ENCODE assay signal across 12 cellular contexts in the genomic region with DNA sequence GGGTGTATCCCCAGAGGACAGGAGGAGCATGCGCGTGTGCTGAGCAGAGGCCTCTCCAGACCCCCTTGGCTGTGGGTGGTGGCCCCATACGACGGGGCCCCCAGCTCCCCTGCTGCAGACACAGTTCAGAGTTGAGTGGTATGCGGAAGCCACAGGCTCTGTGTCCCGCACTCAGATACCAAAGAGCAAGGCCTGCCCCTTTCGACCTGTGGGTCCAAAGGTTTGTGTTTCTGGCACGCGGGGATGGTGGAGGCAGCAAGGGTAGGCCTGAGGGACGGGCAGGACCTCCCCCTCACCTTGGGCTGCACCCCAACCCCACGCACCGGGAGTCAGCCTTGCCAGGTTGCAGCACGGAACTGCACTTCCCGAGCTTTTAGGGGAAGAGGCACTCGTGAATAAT. TPM values are rescaled to one million over a fixed set of nuclear protein-coding genes. Genes with fewer than 3 reads are reported as not detected.
DNase-seq lines count a peak whose midpoint lies in the region; ATAC-seq, FAIRE-seq and TF ChIP-seq lines count a peak whose summit lies in the region.
"Had no signal": no experiment of that assay in that cellular context is flagged by ENCODE, and none has a peak within 500 bp of the region (broad histone marks: within the 10 kb centered on the region; RNA-seq: fewer than 3 reads in every experiment).

A gene (plus strand): TSS at position 328 of the 400 bp plus-strand sequence. CDS start 5,649 bp downstream, outside the sequence.

- no peak for DNase-seq in activated T-cell treated with anti-CD3 and anti-CD28 coated beads, Interleukin-2, amount 50 U/mL, for 24 hours
- DNase-seq in activated T-cell treated with anti-CD3 and anti-CD28 coated beads, Interleukin-2, amount 50 U/mL, for 1 hour: no peak
- no peak for DNase-seq in activated naive CD8-positive, alpha-beta T cell treated with anti-CD3 and anti-CD28 coated beads for 36 hours
- peak; percentile 48 for DNase-seq in HepG2 (ENCODE audit: low spot score)
- DNase-seq in thoracic aorta (ENCODE audit: low spot score): no peak
- no peak for DNase-seq in prostate gland (ENCODE audit: low spot score)
- DNase-seq in occipital lobe (lab: John Stamatoyannopoulos, UW): no peak
- DNase-seq: activated CD4-positive, CD25-positive, alpha-beta regulatory T cell treated with anti-CD3 and anti-CD28 coated beads, Interleukin-2, amount 50 U/mL, for 72 hours; mammary epithelial cell; MG63; NCI-H226 had no signal

- no peak within 1 kb of the TSS for H3K4me3 Mint-ChIP-seq in activated T-cell treated with anti-CD3 and anti-CD28 coated beads, Interleukin-2, amount 50 U/mL, for 24 hours
- H3K4me3 Mint-ChIP-seq in activated naive CD8-positive, alpha-beta T cell treated with anti-CD3 and anti-CD28 coated beads for 36 hours: no peak within 1 kb of the TSS

- TF ChIP-seq EP300 in HepG2 (IDR thresholded peaks at IDR 0.05; ENCODE audit: low read depth in 2 of 2, low read length in 2 of 2) (peak in 1 of 2 experiments; percentile 18; a peak in 1 of 4 replicates), HepG2 (CRISPR knock-in tag; IDR thresholded peaks at IDR 0.05; ENCODE audit: borderline replicate concordance) (no peak)

- TF ChIP-seq CTCF in HepG2 (CRISPR knock-in tag; IDR thresholded peaks at IDR 0.05) (no peak), thoracic aorta (IDR thresholded peaks at IDR 0.05) (no peak), prostate gland (IDR thresholded peaks at IDR 0.05) (no peak)

- in situ Hi-C loops in HepG2 (cut with HindIII; ENCODE audit: extremely low pct_ligation_motif_present, low pct_unique_long_range_greater_than_20kb): no loop called here

- H3K27me3 ChIP-seq in HepG2 (ENCODE audit: control insufficient read depth in 1 of 2, insufficient read depth in 2 of 2, low read length in 2 of 2): no peaks in the 10 kb centered on the region
- H3K27me3 ChIP-seq in thoracic aorta (replicated peaks; ENCODE audit: insufficient read depth): no peaks in the 10 kb centered on the region
- H3K27me3 ChIP-seq in prostate gland (replicated peaks; ENCODE audit: insufficient read depth): no peaks in the 10 kb centered on the region
- H3K27me3 ChIP-seq: MG63 had no signal

- no peak for FAIRE-seq in HepG2 (lab: Jason Lieb, UNC)

- 13% methylated on average over 3 of the region's 15 CpGs for WGBS in HepG2 (ENCODE audit: low lambda C conversion rate)
- WGBS in prostate gland: 73% methylated on average over 15 of the region's 15 CpGs

- POLR2A ChIA-PET in HepG2 (lab: Yijun Ruan, JAX): interaction anchor here (0.9 kb wide), 1 partner anchor 20 kb away, joined by 3 read pairs; no protein-coding TSS in a partner anchor

- peak within 1 kb of the TSS; percentile 38 for H3K27ac Mint-ChIP-seq in activated T-cell treated with anti-CD3 and anti-CD28 coated beads, Interleukin-2, amount 50 U/mL, for 24 hours
- no peak within 1 kb of the TSS for H3K27ac Mint-ChIP-seq in activated naive CD8-positive, alpha-beta T cell treated with anti-CD3 and anti-CD28 coated beads for 36 hours

- peaks cover 92% of the 10 kb centered on the region for H3K36me3 Mint-ChIP-seq in activated T-cell treated with anti-CD3 and anti-CD28 coated beads, Interleukin-2, amount 50 U/mL, for 24 hours (ENCODE audit: low read depth)
- H3K36me3 Mint-ChIP-seq in activated naive CD8-positive, alpha-beta T cell treated with anti-CD3 and anti-CD28 coated beads for 36 hours: peaks cover 19% of the 10 kb centered on the region

- H3K9me3 ChIP-seq in HepG2 (ENCODE audit: low read length) (no peaks in the 10 kb centered on the region), thoracic aorta (no peaks in the 10 kb centered on the region), prostate gland (no peaks in the 10 kb centered on the region)
- H3K9me3 ChIP-seq: MG63 had no signal

- peaks cover 21% of the 10 kb centered on the region for H3K4me1 ChIP-seq in HepG2 (ENCODE audit: insufficient read depth, low read length)
- H3K4me1 ChIP-seq in thoracic aorta (ENCODE audit: control insufficient read depth in 1 of 2, low read depth in 2 of 2): no peaks in the 10 kb centered on the region
- no peaks in the 10 kb centered on the region for H3K4me1 ChIP-seq in prostate gland (replicated peaks)

- no peak within 1 kb of the TSS for H2AFZ ChIP-seq in HepG2 (ENCODE audit: low read length)

- no peaks in the 10 kb centered on the region for H3K79me2 ChIP-seq in HepG2 (ENCODE audit: insufficient read depth, low read length)

- peak within 1 kb of the TSS; percentile 67 for H3K4me2 ChIP-seq in HepG2 (ENCODE audit: low read depth, low read length)

- no peaks in the 10 kb centered on the region for H3K9me3 Mint-ChIP-seq in activated T-cell treated with anti-CD3 and anti-CD28 coated beads, Interleukin-2, amount 50 U/mL, for 24 hours
- no peaks in the 10 kb centered on the region for H3K9me3 Mint-ChIP-seq in activated naive CD8-positive, alpha-beta T cell treated with anti-CD3 and anti-CD28 coated beads for 36 hours

- intact Hi-C loops in HepG2 (cut with micrococcal nuclease; ENCODE audit: unreplicated experiment): no loop called here
- intact Hi-C loops in prostate gland (cut with DNase I): no loop called here

- H3K36me3 ChIP-seq in HepG2 (replicated peaks in 1 of 2; ENCODE audit: control insufficient read depth in 1 of 2, insufficient read depth in 2 of 2, low read length in 2 of 2) (no peaks in the 10 kb centered on the region), thoracic aorta (no peaks in the 10 kb centered on the region), prostate gland (no peaks in the 10 kb centered on the region)
- H3K36me3 ChIP-seq: MG63 had no signal

- TF ChIP-seq RAD21 in HepG2 (CRISPR knock-in tag; IDR thresholded peaks at IDR 0.05): no peak

- H3K4me3 ChIP-seq in HepG2 (replicated peaks in 1 of 3; ENCODE audit: insufficient read depth in 1 of 3, low read depth in 2 of 3, low read length in 3 of 3) (peak within 1 kb of the TSS in 1 of 3 experiments; percentile 39; a peak in 1 of 6 replicates), thoracic aorta (no peak within 1 kb of the TSS), prostate gland (no peak within 1 kb of the TSS)
- H3K4me3 ChIP-seq: MG63 had no signal

- BruUV-seq in HepG2 (replicated peaks; lab: Mats Ljungman, UMichigan): no TSS peak

- ATAC-seq in HepG2: peak; percentile 72
- ATAC-seq in thoracic aorta (ENCODE audit: insufficient number of reproducible peaks, low FRiP score, low read depth): no peak
- ATAC-seq in GM21576 (IDR thresholded peaks at IDR 0.05; ENCODE audit: unreplicated experiment): no peak

- H3K9ac ChIP-seq in HepG2 (ENCODE audit: insufficient read depth, low read depth, low read length): no peak within 1 kb of the TSS

- H3K27me3 Mint-ChIP-seq in activated T-cell treated with anti-CD3 and anti-CD28 coated beads, Interleukin-2, amount 50 U/mL, for 24 hours: no peaks in the 10 kb centered on the region
- no peaks in the 10 kb centered on the region for H3K27me3 Mint-ChIP-seq in activated naive CD8-positive, alpha-beta T cell treated with anti-CD3 and anti-CD28 coated beads for 36 hours

- H3K27ac ChIP-seq in HepG2 (ENCODE audit: extremely low read length, insufficient read depth, low read length) (no peak within 1 kb of the TSS), thoracic aorta (no peak within 1 kb of the TSS), prostate gland (no peak within 1 kb of the TSS)

- H3K4me1 Mint-ChIP-seq in activated T-cell treated with anti-CD3 and anti-CD28 coated beads, Interleukin-2, amount 50 U/mL, for 24 hours (ENCODE audit: low read depth): peaks cover 13% of the 10 kb centered on the region
- H3K4me1 Mint-ChIP-seq in activated naive CD8-positive, alpha-beta T cell treated with anti-CD3 and anti-CD28 coated beads for 36 hours: peaks cover 12% of the 10 kb centered on the region

- no peak for TF ChIP-seq POLR2A in HepG2 (IDR thresholded peaks at IDR 0.05; ENCODE audit: insufficient read depth in 1 of 2, low read depth in 2 of 2, low read length in 2 of 2)
- TF ChIP-seq POLR2A in prostate gland (IDR thresholded peaks at IDR 0.05): no peak

- CTCF ChIA-PET in HepG2 (lab: Yijun Ruan, JAX; ENCODE audit: low intra/inter-chr PET ratio, low total read pairs): no interaction called here

- peaks cover 5% of the 10 kb centered on the region; the same call in 1 of the 2 replicates for H4K20me1 ChIP-seq in HepG2 (ENCODE audit: insufficient read depth, low read length)

RNA-seq across cellular contexts. Expression of the gene that starts here (rescaled TPM):
- 100 to 1,000 TPM; 209 to 218 TPM for total RNA-seq in activated naive CD8-positive, alpha-beta T cell treated with anti-CD3 and anti-CD28 coated beads for 36 hours
- total RNA-seq in HepG2 (2016; rRNA removed; fragmentation: Illumina TruSeq; extraction: Trizol): 6.2 and 6.9 TPM in 2 replicates
- 2.4 and 4.5 TPM in 2 replicates for total RNA-seq in HepG2 (2016; cell fraction: cytosol; rRNA removed; fragmentation: Illumina TruSeq; extraction: Trizol; ENCODE audit: low read depth)
- 5.5 and 6.9 TPM in 2 replicates for total RNA-seq in HepG2 (2016; cell fraction: insoluble cytoplasmic fraction; rRNA removed; fragmentation: Illumina TruSeq; extraction: Trizol)
- total RNA-seq in HepG2 (2016; cell fraction: membrane; rRNA removed; fragmentation: Illumina TruSeq; extraction: Trizol): 5.4 and 6.7 TPM in 2 replicates
- 4.9 and 5.4 TPM in 2 replicates for total RNA-seq in HepG2 (2016; cell fraction: nucleus; rRNA removed; fragmentation: Illumina TruSeq; extraction: Trizol)
- polyA plus RNA-seq in HepG2 (2011; rRNA removed): 8.8 and 11.7 TPM in 2 replicates
- polyA plus RNA-seq in HepG2 (2011; cell fraction: cytosol; rRNA removed): 6.5 and 7.2 TPM in 2 replicates
- polyA plus RNA-seq in HepG2 (2011; cell fraction: nucleus; rRNA removed): 30.5 and 35.5 TPM in 2 replicates
- polyA plus RNA-seq in HepG2 (2012): 6.4 and 8.3 TPM in 2 replicates
- 3.7 and 4.2 TPM in 2 replicates for polyA plus RNA-seq in HepG2 (2016; cell fraction: cytosol; fragmentation: Illumina TruSeq; extraction: Trizol; ENCODE audit: low read depth)
- 5.7 and 8.4 TPM in 2 replicates for polyA plus RNA-seq in HepG2 (2016; cell fraction: insoluble cytoplasmic fraction; fragmentation: Illumina TruSeq; extraction: Trizol; ENCODE audit: low read depth)
- polyA plus RNA-seq in HepG2 (2016; cell fraction: membrane; fragmentation: Illumina TruSeq; extraction: Trizol; ENCODE audit: low read depth): 4.3 and 4.4 TPM in 2 replicates
- polyA plus RNA-seq in HepG2 (2016; cell fraction: nucleus; fragmentation: Illumina TruSeq; extraction: Trizol; ENCODE audit: insufficient read depth, low read depth): 13.3 and 15.1 TPM in 2 replicates
- polyA minus RNA-seq in HepG2 (2011; rRNA and poly(A)+ RNA removed; ENCODE audit: low replicate concordance): 7.0 and 40.0 TPM in 2 replicates
- 5.6 and 6.2 TPM in 2 replicates for polyA minus RNA-seq in HepG2 (2011; cell fraction: cytosol; rRNA and poly(A)+ RNA removed)
- polyA minus RNA-seq in HepG2 (2011; cell fraction: nucleus; rRNA and poly(A)+ RNA removed): 8.2 and 11.2 TPM in 2 replicates
- total RNA-seq in thoracic aorta: 10 to 100 TPM; 14.0 to 36.1 TPM
- total RNA-seq in prostate gland: 1 to 10 TPM; 2.0 to 5.5 TPM
- total RNA-seq in occipital lobe: 5.1 TPM

Comparison
In these comparisons a context has a peak if more than half of its experiments do, and no peak if none do; other contexts are left out.
1. RNA of the gene that starts here (total RNA-seq): 209 to 218 TPM in activated naive CD8-positive, alpha-beta T cell treated with anti-CD3 and anti-CD28 coated beads for 36 hours; 14.0 to 36.1 TPM in thoracic aorta, 2.4 to 6.9 TPM in HepG2, 2.0 to 5.5 TPM in prostate gland and 5.1 TPM in occipital lobe (single experiment); every median in the first group is over 4 times any median in the second.